20 cellular contexts compared by ENCODE assay signal in the genomic region with DNA sequence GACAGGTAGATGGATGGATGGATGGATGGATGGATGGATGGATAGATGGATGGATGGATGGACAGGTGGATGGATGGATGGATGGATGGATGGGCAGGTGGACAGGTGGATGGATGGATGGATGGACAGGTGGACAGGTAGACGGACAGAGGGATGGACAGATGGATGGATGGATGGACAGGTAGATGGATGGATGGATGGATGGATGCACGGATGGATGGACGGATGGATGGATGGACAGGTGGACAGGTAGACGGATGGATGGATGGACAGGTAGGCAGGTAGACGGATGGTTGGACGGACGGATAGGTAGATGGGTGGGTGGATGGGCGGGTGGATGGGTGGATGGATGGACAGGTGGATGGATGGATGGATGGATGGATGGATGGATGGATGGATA. TPM values are rescaled to one million over a fixed set of nuclear protein-coding genes. Genes with fewer than 3 reads are reported as not detected.
DNase-seq lines count a peak whose midpoint lies in the region; ATAC-seq, FAIRE-seq and TF ChIP-seq lines count a peak whose summit lies in the region.
"Had no signal": no experiment of that assay in that cellular context is flagged by ENCODE, and none has a peak within 500 bp of the region (broad histone marks: within the 10 kb centered on the region; RNA-seq: fewer than 3 reads in every experiment).

No MANE protein-coding gene starts in this region.

- H3K79me1 ChIP-seq in H1 (ENCODE audit: low read depth, low read length) = no peaks in the 10 kb centered on the region

- no peak overlapping the region for H3K27ac ChIP-seq in H1 (ENCODE audit: low read depth, low read length)
- H3K27ac ChIP-seq: GM23248 had no signal

- H3K9ac ChIP-seq in H1 (replicated peaks in 1 of 4; ENCODE audit: extremely low read depth in 1 of 4, low read depth in 3 of 4, low read length in 3 of 4) = no peak overlapping the region
- H3K9ac ChIP-seq: GM23248 had no signal

- H2BK120ac ChIP-seq in H1 (replicated peaks; ENCODE audit: low read depth, low read length) = no peak overlapping the region

- 96% methylated on average over 8 of the region's 8 CpGs; no CpG with 5 or more reads in 1 of the 2 experiments for WGBS in H1 (ENCODE audit: extremely low coverage in 1 of 2, insufficient coverage in 1 of 2, insufficient read length in 1 of 2, insufficient replicate concordance in 2 of 2, low coverage in 1 of 2, low lambda C conversion rate in 2 of 2, missing lambda C conversion rate in 1 of 2), 2 experiments

- no peak for TF ChIP-seq CTCF in H1 (IDR thresholded peaks at IDR 0.05; ENCODE audit: control extremely low read depth in 1 of 3, insufficient read depth in 1 of 3, low read depth in 1 of 3, low read length in 3 of 3)
- no peak for TF ChIP-seq CTCF in mucosa of descending colon (IDR thresholded peaks at IDR 0.05)

- ATAC-seq in mucosa of descending colon (no peak), HG02678 (IDR thresholded peaks at IDR 0.05; ENCODE audit: unreplicated experiment) (no peak), HG03565 (IDR thresholded peaks at IDR 0.05; ENCODE audit: unreplicated experiment) (no peak), HG02798 (IDR thresholded peaks at IDR 0.05; ENCODE audit: poor library complexity, unreplicated experiment) (no peak)

- H3K56ac ChIP-seq in H1 (replicated peaks; ENCODE audit: insufficient read length, low read depth, low read length) = no peak overlapping the region

- peaks cover 8% of the 10 kb centered on the region; the same call in 1 of the 2 replicates for H3K23me2 ChIP-seq in H1 (ENCODE audit: low read depth, low read length)

- peak overlapping the region; percentile 98; the same call in 1 of the 2 replicates for H2BK15ac ChIP-seq in H1 (ENCODE audit: low read length)

- no peak for TF ChIP-seq POLR2A in H1 (IDR thresholded peaks at IDR 0.05; ENCODE audit: control extremely low read depth in 1 of 2, low read depth in 2 of 2, low read length in 2 of 2)

- H3K4ac ChIP-seq in H1 (replicated peaks; ENCODE audit: insufficient read length, low read depth, low read length) = no peak overlapping the region

- H3K23ac ChIP-seq in H1 (ENCODE audit: insufficient read length) = no peak overlapping the region

- H3K14ac ChIP-seq in H1 (ENCODE audit: insufficient read length) = no peak overlapping the region

- no peak overlapping the region for H4K91ac ChIP-seq in H1 (replicated peaks; ENCODE audit: insufficient read length, low read length)

- 0 out of 2 replicates have a peak overlapping the region, but pooled peaks have one; percentile 65 for H2AK5ac ChIP-seq in H1 (ENCODE audit: low read depth, low read length)

- H3K4me1 ChIP-seq in H1 (replicated peaks in 1 of 4; ENCODE audit: control insufficient read depth in 3 of 4, insufficient read depth in 4 of 4, low read length in 3 of 4) (peaks cover 0 to 11% (median 6%) of the 10 kb centered on the region in 4 experiments; a peak in 4 of 7 replicates), mucosa of descending colon (ENCODE audit: low read depth) (no peaks in the 10 kb centered on the region)

- H4K20me1 ChIP-seq in H1 (replicated peaks in 1 of 2; ENCODE audit: control insufficient read depth in 1 of 2, insufficient read depth in 2 of 2, low read length in 2 of 2) = no peaks in the 10 kb centered on the region

- no peaks in the 10 kb centered on the region for H3K79me2 ChIP-seq in H1 (ENCODE audit: control insufficient read depth in 1 of 2, insufficient read depth in 2 of 2, low read length in 2 of 2)

- TF ChIP-seq EP300 in H1 (IDR thresholded peaks at IDR 0.05; ENCODE audit: borderline replicate concordance in 1 of 2, low read depth in 2 of 2, low read length in 2 of 2) = no peak

- H2BK12ac ChIP-seq in H1 (ENCODE audit: low read depth, low read length) = peak overlapping the region; percentile 80; the same call in 1 of the 2 replicates

- no peak for TF ChIP-seq RAD21 in H1 (IDR thresholded peaks at IDR 0.05 in 1 of 2, conservative IDR thresholded peaks at IDR 0.05 in 1 of 2; ENCODE audit: low read depth in 2 of 2, low read length in 2 of 2)

- no peaks in the 10 kb centered on the region for H3K27me3 ChIP-seq in H1 (replicated peaks in 1 of 4; ENCODE audit: control insufficient read depth in 3 of 4, extremely low read depth in 1 of 4, insufficient read depth in 3 of 4, low read length in 3 of 4)

- H3K18ac ChIP-seq in H1 (ENCODE audit: extremely low read depth, low read length) = no peak overlapping the region

- H3K9me3 ChIP-seq in H1 (ENCODE audit: insufficient read depth in 2 of 2, low read depth in 1 of 2, low read length in 1 of 2) = no peaks in the 10 kb centered on the region
- no peaks in the 10 kb centered on the region for H3K9me3 ChIP-seq in mucosa of descending colon

- H2BK5ac ChIP-seq in H1 (ENCODE audit: low read depth, low read length) = no peak overlapping the region

- H3K4me3 ChIP-seq in H1 (ENCODE audit: extremely low read depth in 1 of 4, insufficient read depth in 2 of 4, low read depth in 3 of 4, low read length in 4 of 4) = no peak overlapping the region
- no peak overlapping the region for H3K4me3 ChIP-seq in mucosa of descending colon
- H3K4me3 ChIP-seq: GM23248 had no signal

- FAIRE-seq in H1 (lab: Jason Lieb, UNC) (no peak), urothelium cell line (lab: Jason Lieb, UNC) (peak; percentile 97)
- FAIRE-seq: G401.6 had no signal

- intact Hi-C loops in mucosa of descending colon (cut with DNase I, micrococcal nuclease) = no loop called here

- no peak overlapping the region for H2BK20ac ChIP-seq in H1 (ENCODE audit: low read length)

- no peak overlapping the region for H4K8ac ChIP-seq in H1 (ENCODE audit: extremely low read depth, insufficient read depth, low read length)

- peak; percentile 21 for DNase-seq in activated effector memory CD4-positive, alpha-beta T cell treated with anti-CD3 and anti-CD28 coated beads, Interleukin-2, amount 50 U/mL, for 16 hours
- DNase-seq in activated effector memory CD4-positive, alpha-beta T cell treated with Interleukin-2 at 50 U/mL for 16 hours = no peak
- DNase-seq in H1 (ENCODE audit: low read depth in 1 of 2, low spot score in 2 of 2) (no peak), mucosa of descending colon (peak in 2 of 3 donors; percentile 2 to 10), urothelium cell line (ENCODE audit: low spot score) (no peak)
- DNase-seq: 8988T, DMS 273 treated with DMSO at 0.1 percent for 48 hours, HCEC 1CT, NCI-H1048, NCI-H1436, NCI-H1930, NCI-H345, NCI-H524 treated with DMSO at 0.1 percent for 48 hours, SIG-M5 had no signal

- H4K5ac ChIP-seq in H1 (ENCODE audit: insufficient read length, low read depth, low read length) = no peak overlapping the region

- H3K4me2 ChIP-seq in H1 (ENCODE audit: insufficient read depth in 1 of 2, low read depth in 2 of 2, low read length in 2 of 2) = no peak overlapping the region

- H2AFZ ChIP-seq in H1 (ENCODE audit: low read length) = no peak overlapping the region
- H2AFZ ChIP-seq: GM23248 had no signal

- CTCF ChIA-PET in H1 (lab: Charles Lee; ENCODE audit: partially characterized antibody) = interaction anchor here (2.1 kb wide), 1 partner anchor 62 kb away, joined by 6 read pairs; no protein-coding TSS in a partner anchor

- H3K36me3 ChIP-seq in H1 (ENCODE audit: control insufficient read depth in 2 of 4, insufficient read depth in 4 of 4, low read length in 3 of 4) (no peaks in the 10 kb centered on the region), mucosa of descending colon (ENCODE audit: low read depth) (no peaks in the 10 kb centered on the region)

- POLR2A ChIA-PET in H1 (lab: Charles Lee; ENCODE audit: partially characterized antibody) = no interaction called here

TF ChIP-seq in H1, 55 proteins besides CTCF, POLR2A, EP300 and RAD21:
- TF ChIP-seq TCF12 (IDR thresholded peaks at IDR 0.05; ENCODE audit: low read depth, low read length) = no peak
- TF ChIP-seq RXRA (IDR thresholded peaks at IDR 0.05; ENCODE audit: insufficient read depth, low read depth, low read length) = no peak
- TF ChIP-seq KDM1A (IDR thresholded peaks at IDR 0.05; ENCODE audit: borderline replicate concordance, low read length) = no peak
- TF ChIP-seq, protein P1, sequence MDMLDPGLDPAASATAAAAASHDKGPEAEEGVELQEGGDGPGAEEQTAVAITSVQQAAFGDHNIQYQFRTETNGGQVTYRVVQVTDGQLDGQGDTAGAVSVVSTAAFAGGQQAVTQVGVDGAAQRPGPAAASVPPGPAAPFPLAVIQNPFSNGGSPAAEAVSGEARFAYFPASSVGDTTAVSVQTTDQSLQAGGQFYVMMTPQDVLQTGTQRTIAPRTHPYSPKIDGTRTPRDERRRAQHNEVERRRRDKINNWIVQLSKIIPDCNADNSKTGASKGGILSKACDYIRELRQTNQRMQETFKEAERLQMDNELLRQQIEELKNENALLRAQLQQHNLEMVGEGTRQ (IDR thresholded peaks at IDR 0.05; ENCODE audit: low read length) = no peak

RNA-seq across cellular contexts. Expression of a gene that starts 24.3 kb away (rescaled TPM):
- total RNA-seq in H1 (2021; fragmentation: NEBNext Ultra II Directional; extraction: Animal tissue kit (Norgen Biotek cat#: 25700)) = 8.5 and 9.6 TPM in 2 replicates
- 3.9 and 5.5 TPM in 2 replicates for polyA plus RNA-seq in H1 (2011; rRNA removed)
- polyA plus RNA-seq in H1 (2011; cell fraction: cytosol; rRNA removed) = 6.1 TPM
- polyA plus RNA-seq in H1 (2011; cell fraction: nucleus; rRNA removed) = 10.9 TPM
- 2.6 to 3.9 TPM (median 3.8 TPM) in 4 replicates for polyA plus RNA-seq in H1 (2012, experiment 1 of 2)
- polyA plus RNA-seq in H1 (2012, experiment 2 of 2) = 4.1 TPM
- polyA plus RNA-seq in H1 (2013, experiment 1 of 2) = 4.9 TPM
- polyA plus RNA-seq in H1 (2013, experiment 2 of 2) = 6.0 TPM
- polyA minus RNA-seq in H1 (2011; rRNA and poly(A)+ RNA removed) = 3.0 and 5.3 TPM in 2 replicates
- polyA minus RNA-seq in H1 (2011; cell fraction: cytosol; rRNA and poly(A)+ RNA removed) = 5.7 TPM
- polyA minus RNA-seq in H1 (2011; cell fraction: nucleus; rRNA and poly(A)+ RNA removed) = 3.5 TPM
- 10 to 100 TPM in 1 of 3 donors, 1 to 10 TPM in 2; 1.8 to 16.6 (median 5.4) TPM for total RNA-seq in mucosa of descending colon
- total RNA-seq: B cell, GM23248 had no signal

Comparison
In these comparisons a context has a peak if more than half of its experiments do, and no peak if none do; other contexts are left out.
1. DNase-seq: peak in activated effector memory CD4-positive, alpha-beta T cell treated with anti-CD3 and anti-CD28 coated beads, Interleukin-2, amount 50 U/mL, for 16 hours (single experiment) and mucosa of descending colon (2 of 3); none in activated effector memory CD4-positive, alpha-beta T cell treated with Interleukin-2 at 50 U/mL for 16 hours (single experiment), H1 (0 of 2) and urothelium cell line (single experiment).